Comparison of ENCODE assay signal across 27 cellular contexts in genomic region chr4:169151671-169152070, GRCh38.
DNase-seq lines count a peak whose midpoint lies in the region; ATAC-seq, FAIRE-seq and TF ChIP-seq lines count a peak whose summit lies in the region.
"Had no signal": no experiment of that assay in that cellular context is flagged by ENCODE, and none has a peak within 500 bp of the region (broad histone marks: within the 10 kb centered on the region; RNA-seq: fewer than 3 reads in every experiment).

No MANE protein-coding gene starts in this region.

- H3K4me3 ChIP-seq in HepG2 (replicated peaks in 1 of 3; ENCODE audit: insufficient read depth in 1 of 3, low read depth in 2 of 3, low read length in 3 of 3) (no peak overlapping the region), right lobe of liver (no peak overlapping the region), K562 (no peak overlapping the region)
- H3K4me3 ChIP-seq: BLaER1 treated with 17β-estradiol and CSF1 and Interleukin-3, amounts not matched to agents 10 nM and 100 nM; body of pancreas; colonic mucosa; esophagus squamous epithelium; skin epidermis had no signal

- POLR2A ChIA-PET in HepG2 (lab: Yijun Ruan, JAX) (interaction anchor here (1.1 kb wide), 1 partner anchor 139 kb away, joined by 3 read pairs; no protein-coding TSS in a partner anchor), K562 (lab: Yijun Ruan, JAX) (interaction anchor here (0.7 kb wide), 1 partner anchor 25 kb away, joined by 3 read pairs; no protein-coding TSS in a partner anchor)

- H4K20me1 ChIP-seq in HepG2 (ENCODE audit: insufficient read depth, low read length) (no peaks in the 10 kb centered on the region), K562 (replicated peaks; ENCODE audit: control insufficient read depth, insufficient read depth, low read length) (no peaks in the 10 kb centered on the region)

- no peak for DNase-seq in HepG2 (ENCODE audit: low spot score)
- DNase-seq in right lobe of liver: no peak
- no peak for DNase-seq in K562 (ENCODE audit: extremely low read depth in 1 of 4, low spot score in 3 of 4)
- DNase-seq in fibroblast of peridontal ligament (ENCODE audit: extremely low read depth): peak; percentile 70
- no peak for DNase-seq in D341Med (ENCODE audit: low spot score)
- no peak for DNase-seq in NCI-H226
- no peak for DNase-seq in RPMI8226
- DNase-seq: activated B cell treated with CpG ODN at 0.5 μM for 24 hours; activated CD4-positive, alpha-beta memory T cell treated with anti-CD3 and anti-CD28 coated beads for 36 hours; activated CD8-positive, alpha-beta memory T cell treated with anti-CD3 and anti-CD28 coated beads, Interleukin-2, amount 50 U/mL, for 48 hours; activated naive CD8-positive, alpha-beta T cell treated with anti-CD3 and anti-CD28 coated beads, Interleukin-2, amount 10 ng/mL, durations not matched to agents 7 days and 5 days; body of pancreas; colonic mucosa; DMS79 treated with DMSO at 0.1 percent for 48 hours; effector memory CD8-positive, alpha-beta T cell; esophagus squamous epithelium; H9; mesendoderm; NCI-H1105; NCI-H1930; NCI-H774 had no signal

- 97% methylated on average over 2 of the region's 2 CpGs for WGBS in HepG2 (ENCODE audit: low lambda C conversion rate)
- 90% methylated on average over 2 of the region's 2 CpGs for WGBS in right lobe of liver (ENCODE audit: insufficient coverage, low coverage, low lambda C conversion rate, missing lambda C conversion rate)
- 3% methylated on average over 2 of the region's 2 CpGs for WGBS in K562 (ENCODE audit: insufficient coverage, low coverage, missing lambda C conversion rate)

- BruUV-seq in HepG2 (replicated peaks; lab: Mats Ljungman, UMichigan): no TSS peak
- no TSS peak for BruUV-seq in K562 (replicated peaks; lab: Mats Ljungman, UMichigan)

- ATAC-seq in HepG2 (no peak), right lobe of liver (no peak), K562 (no peak), GM18861 (IDR thresholded peaks at IDR 0.05; ENCODE audit: unreplicated experiment) (no peak)
- ATAC-seq: body of pancreas; effector memory CD8-positive, alpha-beta T cell; Right ventricle myocardium inferior had no signal

- H3K27me3 ChIP-seq in HepG2 (ENCODE audit: control insufficient read depth in 1 of 2, insufficient read depth in 2 of 2, low read length in 2 of 2): no peaks in the 10 kb centered on the region
- H3K27me3 ChIP-seq in right lobe of liver: no peaks in the 10 kb centered on the region
- H3K27me3 ChIP-seq in K562 (ENCODE audit: control insufficient read depth in 2 of 2, insufficient read depth in 2 of 2, low read length in 2 of 2): no peaks in the 10 kb centered on the region; a peak in 1 of 5 replicates
- H3K27me3 ChIP-seq: BLaER1 treated with 17β-estradiol and CSF1 and Interleukin-3, amounts not matched to agents 10 nM and 100 nM; body of pancreas; colonic mucosa; esophagus squamous epithelium had no signal

- H3K36me3 ChIP-seq in HepG2 (replicated peaks in 1 of 2; ENCODE audit: control insufficient read depth in 1 of 2, insufficient read depth in 2 of 2, low read length in 2 of 2) (peaks cover 4% of the 10 kb centered on the region in 2 experiments; a peak in 3 of 5 replicates), right lobe of liver (peaks cover 0 to 6% (median 1%) of the 10 kb centered on the region in 4 donors), K562 (ENCODE audit: control insufficient read depth, insufficient read depth, low read length) (no peaks in the 10 kb centered on the region)
- H3K36me3 ChIP-seq: colonic mucosa had no signal

- CTCF ChIA-PET in HepG2 (lab: Yijun Ruan, JAX; ENCODE audit: low intra/inter-chr PET ratio, low total read pairs) (no interaction called here), K562 (lab: Yijun Ruan, JAX; ENCODE audit: low intra/inter-chr PET ratio) (no interaction called here)

- intact Hi-C loops in HepG2 (cut with micrococcal nuclease; ENCODE audit: unreplicated experiment) (no loop called here), right lobe of liver (cut with DNase I) (no loop called here), K562 (cut with micrococcal nuclease) (no loop called here)

- no peaks in the 10 kb centered on the region for H3K9me1 ChIP-seq in K562 (ENCODE audit: control insufficient read depth, insufficient read depth, low read length)

- TF ChIP-seq POLR2A in HepG2 (IDR thresholded peaks at IDR 0.05; ENCODE audit: insufficient read depth in 1 of 2, low read depth in 2 of 2, low read length in 2 of 2): no peak
- TF ChIP-seq POLR2A in right lobe of liver (IDR thresholded peaks at IDR 0.05): no peak
- no peak for TF ChIP-seq POLR2A in K562 (conservative IDR thresholded peaks at IDR 0.05)

- H3K9me3 ChIP-seq in HepG2 (ENCODE audit: low read length) (no peaks in the 10 kb centered on the region), right lobe of liver (no peaks in the 10 kb centered on the region), K562 (replicated peaks; ENCODE audit: control insufficient read depth, insufficient read depth, low read depth, low read length) (no peaks in the 10 kb centered on the region)
- H3K9me3 ChIP-seq: BLaER1 treated with 17β-estradiol and CSF1 and Interleukin-3, amounts not matched to agents 10 nM and 100 nM; body of pancreas; Caco-2; colonic mucosa; esophagus squamous epithelium had no signal

- no peak overlapping the region for H3K27ac ChIP-seq in HepG2 (ENCODE audit: extremely low read length, insufficient read depth, low read length)
- no peak overlapping the region for H3K27ac ChIP-seq in right lobe of liver
- H3K27ac ChIP-seq in K562 (ENCODE audit: extremely low read depth, low read depth, low read length): no peak overlapping the region
- H3K27ac ChIP-seq: BLaER1 treated with 17β-estradiol and CSF1 and Interleukin-3, amounts not matched to agents 10 nM and 100 nM; body of pancreas; colonic mucosa; esophagus squamous epithelium; skin epidermis had no signal

- no peak for TF ChIP-seq CTCF in HepG2 (CRISPR knock-in tag; IDR thresholded peaks at IDR 0.05)
- no peak for TF ChIP-seq CTCF in right lobe of liver (IDR thresholded peaks at IDR 0.05)
- no peak for TF ChIP-seq CTCF in K562 (IDR thresholded peaks at IDR 0.05 in 2 of 3, conservative IDR thresholded peaks at IDR 0.05 in 1 of 3; ENCODE audit: insufficient read depth in 2 of 3, low read depth in 1 of 3, low read length in 3 of 3)

- H3K9ac ChIP-seq in HepG2 (ENCODE audit: insufficient read depth, low read depth, low read length) (no peak overlapping the region), K562 (ENCODE audit: insufficient read depth in 1 of 2, low read depth in 2 of 2, low read length in 2 of 2) (no peak overlapping the region)
- H3K9ac ChIP-seq: BLaER1 treated with 17β-estradiol and CSF1 and Interleukin-3, amounts not matched to agents 10 nM and 100 nM had no signal

- in situ Hi-C loops in HepG2 (cut with HindIII; ENCODE audit: extremely low pct_ligation_motif_present, low pct_unique_long_range_greater_than_20kb) (no loop called here), K562 (cut with MboI) (no loop called here)

- FAIRE-seq in HepG2 (lab: Jason Lieb, UNC) (no peak), K562 (lab: Jason Lieb, UNC) (no peak)
- FAIRE-seq: GM12892 had no signal

- no peak overlapping the region for H2AFZ ChIP-seq in HepG2 (ENCODE audit: low read length)
- no peak overlapping the region for H2AFZ ChIP-seq in K562 (ENCODE audit: low read depth, low read length)

- H3K4me1 ChIP-seq in HepG2 (ENCODE audit: insufficient read depth, low read length): no peaks in the 10 kb centered on the region
- H3K4me1 ChIP-seq in right lobe of liver: no peaks in the 10 kb centered on the region
- H3K4me1 ChIP-seq in K562 (replicated peaks in 1 of 2; ENCODE audit: control insufficient read depth in 2 of 2, insufficient read depth in 2 of 2, low read length in 2 of 2): no peaks in the 10 kb centered on the region
- H3K4me1 ChIP-seq: body of pancreas had no signal

- TF ChIP-seq RAD21 in HepG2 (CRISPR knock-in tag; IDR thresholded peaks at IDR 0.05) (no peak), K562 (CRISPR knock-in tag; conservative IDR thresholded peaks at IDR 0.05 in 1 of 2, IDR thresholded peaks at IDR 0.05 in 1 of 2) (no peak)

- no peak for TF ChIP-seq EP300 in HepG2 (IDR thresholded peaks at IDR 0.05; ENCODE audit: low read depth in 2 of 2, low read length in 2 of 2)
- TF ChIP-seq EP300 in HepG2 (CRISPR knock-in tag; IDR thresholded peaks at IDR 0.05; ENCODE audit: borderline replicate concordance): no peak
- TF ChIP-seq EP300 in K562 (IDR thresholded peaks at IDR 0.05; ENCODE audit: low read length): no peak

- no peaks in the 10 kb centered on the region for H3K79me2 ChIP-seq in HepG2 (ENCODE audit: insufficient read depth, low read length)
- H3K79me2 ChIP-seq in K562 (ENCODE audit: control insufficient read depth, insufficient read depth, low read length): no peaks in the 10 kb centered on the region

- H3K4me2 ChIP-seq in HepG2 (ENCODE audit: low read depth, low read length) (no peak overlapping the region), K562 (ENCODE audit: insufficient read depth, low read length) (no peak overlapping the region)
- H3K4me2 ChIP-seq: BLaER1 treated with 17β-estradiol and CSF1 and Interleukin-3, amounts not matched to agents 10 nM and 100 nM had no signal

TF ChIP-seq in HepG2, 621 proteins besides CTCF, POLR2A, EP300 and RAD21 (continues in another document):
- TF ChIP-seq ZSCAN9 (CRISPR knock-in tag; IDR thresholded peaks at IDR 0.05; ENCODE audit: borderline replicate concordance): no peak
- TF ChIP-seq HNRNPUL1 (IDR thresholded peaks at IDR 0.05; ENCODE audit: low read depth, low read length): no peak
- no peak for TF ChIP-seq ZNF7 (CRISPR knock-in tag; IDR thresholded peaks at IDR 0.05)
- no peak for TF ChIP-seq ZNF580 (CRISPR knock-in tag; IDR thresholded peaks at IDR 0.05; ENCODE audit: borderline replicate concordance, low read depth)
- TF ChIP-seq MAFF (IDR thresholded peaks at IDR 0.05; ENCODE audit: low read depth, low read length): peak; percentile 39; the same call in 1 of the 2 replicates

TF ChIP-seq in K562, 482 proteins besides CTCF, POLR2A, EP300 and RAD21:
- TF ChIP-seq C11orf30 (IDR thresholded peaks at IDR 0.05; ENCODE audit: low read depth) (0 out of 2 replicates have a peak, but pooled peaks have one; percentile 16), THRAP3 (IDR thresholded peaks at IDR 0.05; ENCODE audit: borderline replicate concordance) (no peak), ZNF316 (IDR thresholded peaks at IDR 0.05) (peak; percentile 44; the same call in 1 of the 2 replicates)

Comparison
In these comparisons a context has a peak if more than half of its experiments do, and no peak if none do; other contexts are left out.
1. Of the 241 proteins assayed by ChIP-seq in both HepG2 and K562: peak only in HepG2: MAFF and MAFK; only in K562: none; in both: none; in neither: 239.